ENCODE assay signal across 2 cellular contexts in genomic region chr12:6908141-6908540, GRCh38. TPM values are rescaled to one million over a fixed set of nuclear protein-coding genes. Genes with fewer than 3 reads are reported as not detected.
"Had no signal": no experiment of that assay in that cellular context is flagged by ENCODE, and none has a peak within 500 bp of the region (broad histone marks: within the 10 kb centered on the region; RNA-seq: fewer than 3 reads in every experiment).

No MANE protein-coding gene starts in this region.

RNA-seq across cellular contexts. Expression of gene RNU7-1, which starts 35.5 kb away (rescaled TPM):
- total RNA-seq: G401, GM12878 had no signal
- polyA plus RNA-seq: GM12878 had no signal
